Comparison of ENCODE assay signal across 18 cellular contexts in the genomic region with DNA sequence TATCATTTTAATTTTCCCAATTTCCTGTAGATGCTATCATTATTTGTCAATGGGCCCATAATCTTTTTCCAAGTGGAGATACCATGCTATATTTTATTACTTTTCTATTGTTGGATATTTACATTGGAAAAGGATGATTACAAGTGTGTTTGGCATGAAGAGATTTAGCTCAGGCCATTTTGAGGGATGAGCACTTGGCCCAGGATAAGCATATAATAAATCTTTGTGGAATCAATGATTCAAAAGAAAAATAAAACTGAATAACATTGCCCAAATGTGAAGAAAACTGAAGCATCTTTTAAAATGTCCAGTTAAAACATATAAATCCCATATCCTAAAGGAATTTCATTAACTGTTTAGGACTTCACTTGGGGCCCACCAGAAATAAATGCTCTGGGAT.
"Had no signal": no experiment of that assay in that cellular context is flagged by ENCODE, and none has a peak within 500 bp of the region (broad histone marks: within the 10 kb centered on the region; RNA-seq: fewer than 3 reads in every experiment).

No MANE protein-coding gene starts in this region.

- ATAC-seq: left ventricle myocardium superior; lower lobe of right lung; natural killer cell; stimulated activated naive B cell treated with anti-CD40 and anti-IgM and Interleukin-4, amounts not matched to agents 10 μg/mL and 1 μg/mL and 100 μg/mL, for 72 hours; upper lobe of right lung had no signal

- DNase-seq: dorsolateral prefrontal cortex; effector CD4-positive, alpha-beta T cell; head of caudate nucleus; left ventricle myocardium superior; lower lobe of right lung; natural killer cell; sigmoid colon; small intestine; stimulated activated CD4-positive, alpha-beta T cell treated with anti-CD3 and anti-CD28 coated beads, Interleukin-15, amount 100 ng/mL, for 24 hours; stimulated activated CD4-positive, alpha-beta T cell treated with anti-CD3 and anti-CD28 coated beads, Interleukin-2, amount 100 ng/mL, for 48 hours; stimulated activated naive B cell treated with anti-CD40 and anti-IgM and Interleukin-4, amounts not matched to agents 10 μg/mL and 1 μg/mL and 100 μg/mL, for 72 hours; transverse colon; upper lobe of right lung; uterus had no signal

- H3K4me1 ChIP-seq: lower lobe of right lung, prostate gland, right atrium auricular region, upper lobe of right lung, uterus had no signal

- H3K27me3 ChIP-seq: dorsolateral prefrontal cortex, neutrophil, right atrium auricular region, sigmoid colon, suprapubic skin, transverse colon, upper lobe of right lung, uterus had no signal

- H3K9me3 ChIP-seq: lower lobe of right lung, neutrophil, prostate gland, right atrium auricular region, sigmoid colon, suprapubic skin, transverse colon, upper lobe of right lung, uterus had no signal

- H3K36me3 ChIP-seq: lower lobe of right lung, neutrophil, prostate gland, right atrium auricular region, sigmoid colon, suprapubic skin, transverse colon, upper lobe of right lung, uterus had no signal

- H3K27ac ChIP-seq: dorsolateral prefrontal cortex, lower lobe of right lung, neutrophil, prostate gland, sigmoid colon, suprapubic skin, transverse colon, upper lobe of right lung, uterus had no signal

- H3K4me3 ChIP-seq: dorsolateral prefrontal cortex, lower lobe of right lung, prostate gland, right atrium auricular region, sigmoid colon, suprapubic skin, transverse colon, upper lobe of right lung, uterus had no signal
